In genomic region chr16:2911580-2912329, GRCh38 we compare ENCODE assay signal across 8 cellular contexts. TPM values are rescaled to one million over a fixed set of nuclear protein-coding genes. Genes with fewer than 3 reads are reported as not detected.
DNase-seq lines count a peak whose midpoint lies in the region; TF ChIP-seq lines count a peak whose summit lies in the region.

Gene FLYWCH1 (plus strand): TSS chr16:2911931. CDS start chr16:2929686, 17,755 bp downstream.

- H3K36me3 ChIP-seq in SJSA1 (peaks cover 11% of the 10 kb centered on the region; the same call in 1 of the 2 replicates), neural progenitor cell (no peaks in the 10 kb centered on the region), stomach smooth muscle (ENCODE audit: control insufficient read depth in 2 of 2, insufficient read depth in 2 of 2, low read length in 2 of 2) (peaks cover 9 to 14% of the 10 kb centered on the region in 2 donors)

- H3K9ac ChIP-seq in neural progenitor cell (no peak within 1 kb of the TSS), stomach smooth muscle (ENCODE audit: low read length in 2 of 2) (peak within 1 kb of the TSS; percentile 84 to 90)

- peak; percentile 96 for DNase-seq in GM03348 (ENCODE audit: low spot score)
- peak; percentile 89 for DNase-seq in HFF-Myc (ENCODE audit: extremely low read depth, low read depth)
- peak; percentile 96 for DNase-seq in MV-4-11 (lab: John Stamatoyannopoulos, UW)
- DNase-seq in SJSA1 (ENCODE audit: low read depth in 1 of 2, low spot score in 2 of 2): peak; percentile 91 to 98
- peak; percentile 91 to 98 (median 96) for DNase-seq in activated naive CD4-positive, alpha-beta T cell (lab: John Stamatoyannopoulos, UW)
- DNase-seq in foreskin fibroblast: peak; percentile 98 to 100
- peak; percentile 100 for DNase-seq in neural progenitor cell (ENCODE audit: low spot score)

- H3K27me3 ChIP-seq in SJSA1 (replicated peaks) (no peaks in the 10 kb centered on the region), neural progenitor cell (peaks cover 31% of the 10 kb centered on the region), stomach smooth muscle (ENCODE audit: control insufficient read depth in 1 of 2, insufficient read depth in 2 of 2, low read length in 2 of 2) (no peaks in the 10 kb centered on the region)

- no peaks in the 10 kb centered on the region for H3K9me3 Mint-ChIP-seq in neural progenitor cell

- peak within 1 kb of the TSS; percentile 51 for H3K27ac Mint-ChIP-seq in neural progenitor cell

- peak within 1 kb of the TSS; percentile 94 for H3K4me3 Mint-ChIP-seq in neural progenitor cell

- no peaks in the 10 kb centered on the region for H3K79me2 ChIP-seq in neural progenitor cell (ENCODE audit: low read depth)

- H3K4me2 ChIP-seq in neural progenitor cell: peak within 1 kb of the TSS; percentile 96

- H3K9me3 ChIP-seq in SJSA1 (replicated peaks) (no peaks in the 10 kb centered on the region), neural progenitor cell (ENCODE audit: low read depth) (no peaks in the 10 kb centered on the region), stomach smooth muscle (ENCODE audit: control insufficient read depth in 2 of 2, low read length in 2 of 2) (no peaks in the 10 kb centered on the region)

- H3K27ac ChIP-seq in SJSA1 (no peak within 1 kb of the TSS), neural progenitor cell (no peak within 1 kb of the TSS), stomach smooth muscle (ENCODE audit: low read length) (peak within 1 kb of the TSS; percentile 79)

- peaks cover 2% of the 10 kb centered on the region for H3K36me3 Mint-ChIP-seq in neural progenitor cell

- H3K4me1 Mint-ChIP-seq in neural progenitor cell: peaks cover 13% of the 10 kb centered on the region

- H2AFZ ChIP-seq in neural progenitor cell (replicated peaks): peak within 1 kb of the TSS; percentile 98

- H3K4me1 ChIP-seq in SJSA1 (replicated peaks) (peaks cover 9% of the 10 kb centered on the region), neural progenitor cell (peaks cover 5% of the 10 kb centered on the region), stomach smooth muscle (ENCODE audit: control insufficient read depth, insufficient read depth, low read length) (peaks cover 19% of the 10 kb centered on the region)

- no peaks in the 10 kb centered on the region for H4K20me1 ChIP-seq in neural progenitor cell (ENCODE audit: low read depth)

- H3F3A ChIP-seq in neural progenitor cell (ENCODE audit: low read depth): peaks cover 18% of the 10 kb centered on the region

- TF ChIP-seq CTCF in HFF-Myc (IDR thresholded peaks at IDR 0.05; ENCODE audit: low read depth, low read length, missing control alignments): no peak
- TF ChIP-seq CTCF in foreskin fibroblast (IDR thresholded peaks at IDR 0.05; ENCODE audit: low read depth, low read length): no peak
- peak; percentile 19 for TF ChIP-seq CTCF in neural progenitor cell (IDR thresholded peaks at IDR 0.05)

- peaks cover 4% of the 10 kb centered on the region for H3K27me3 Mint-ChIP-seq in neural progenitor cell (ENCODE audit: insufficient read depth, low read depth)

- H3K4me3 ChIP-seq in HFF-Myc (replicated peaks; ENCODE audit: low read depth, low read length): peak within 1 kb of the TSS; percentile 87
- H3K4me3 ChIP-seq in SJSA1: peak within 1 kb of the TSS; percentile 81
- peak within 1 kb of the TSS; percentile 87 to 98 for H3K4me3 ChIP-seq in foreskin fibroblast (ENCODE audit: low read depth in 1 of 2, low read length in 2 of 2)
- H3K4me3 ChIP-seq in neural progenitor cell: peak within 1 kb of the TSS; percentile 81
- peak within 1 kb of the TSS; percentile 89 to 92 for H3K4me3 ChIP-seq in stomach smooth muscle (ENCODE audit: low read length in 2 of 2)

RNA-seq across cellular contexts. Expression of gene FLYWCH1, which starts in this region (rescaled TPM):
- total RNA-seq in SJSA1 (2014; rRNA removed; shearing (Covaris generic)): 14.7 and 17.6 TPM in 2 replicates
- total RNA-seq in neural progenitor cell (ENCODE audit: low replicate concordance): 5.1 and 16.1 TPM in 2 replicates
